Comparison of ENCODE assay signal across 19 cellular contexts in genomic region chr13:98874029-98874397, GRCh38.
DNase-seq lines count a peak whose midpoint lies in the region; ATAC-seq and TF ChIP-seq lines count a peak whose summit lies in the region.
"Had no signal": no experiment of that assay in that cellular context is flagged by ENCODE, and none has a peak within 500 bp of the region (broad histone marks: within the 10 kb centered on the region; RNA-seq: fewer than 3 reads in every experiment).

No MANE protein-coding gene starts in this region.

- intact Hi-C loops in activated CD8-positive, alpha-beta T cell treated with anti-CD3 and anti-CD28 coated beads for 36 hours (cut with micrococcal nuclease): loop anchor here (5.0 kb wide), 1 partner anchor 158 kb away; no protein-coding TSS in a partner anchor
- intact Hi-C loops in activated T-helper 1 cell treated with anti-CD3 and anti-CD28 coated beads, Interleukin-12 subunit alpha, Interleukin-12 subunit beta, Interleukin-2, Interleukin-4 antibody, amounts not matched to agents 30 ng/mL and 10 ng/mL and 1 ng/mL, durations not matched to agents 14 hours and 24 hours and 36 hours (cut with micrococcal nuclease): loop anchor here (1.0 to 5.0 kb wide), 3 partner anchors 45 to 152 kb away; no protein-coding TSS in a partner anchor
- intact Hi-C loops in activated T-helper 2 cell treated with anti-CD3 and anti-CD28 coated beads, Interferon-gamma antibody, Interleukin-2, Interleukin-4, amounts not matched to agents 10 μg/mL and 5 μg/mL and 100 μg/mL, durations not matched to agents 14 hours and 24 hours and 36 hours (cut with micrococcal nuclease): loop anchor here (2.0 to 10.0 kb wide), 4 partner anchors 17 to 561 kb away; no protein-coding TSS in a partner anchor

- CTCF ChIA-PET in activated CD8-positive, alpha-beta T cell treated with anti-CD3 and anti-CD28 coated beads for 36 hours (lab: Charles Lee): interaction anchor here (0.8 to 1.8 kb wide), 5 partner anchors 31 to 155 kb away, joined by 3 to 5 read pairs (median 4); no protein-coding TSS in a partner anchor
- CTCF ChIA-PET in activated CD8-positive, alpha-beta T cell treated with anti-CD3 and anti-CD28 coated beads, Interleukin-2, amount 10 ng/mL, durations not matched to agents 7 days and 5 days (lab: Charles Lee): interaction anchor here (1.1 to 2.0 kb wide), 7 partner anchors 19 to 396 kb away, joined by 3 to 7 read pairs (median 4); no protein-coding TSS in a partner anchor
- CTCF ChIA-PET in WTC11 (lab: Charles Lee): interaction anchor here (2.1 kb wide), 1 partner anchor 34 kb away, joined by 10 read pairs; no protein-coding TSS in a partner anchor

- H3K9me3 Mint-ChIP-seq in activated CD8-positive, alpha-beta T cell treated with anti-CD3 and anti-CD28 coated beads for 36 hours: peaks cover 13% of the 10 kb centered on the region
- peaks cover 5% of the 10 kb centered on the region for H3K9me3 Mint-ChIP-seq in activated CD8-positive, alpha-beta T cell treated with anti-CD3 and anti-CD28 coated beads, Interleukin-2, amount 10 ng/mL, durations not matched to agents 7 days and 5 days (ENCODE audit: insufficient read depth)
- H3K9me3 Mint-ChIP-seq in activated T-helper 1 cell treated with anti-CD3 and anti-CD28 coated beads, Interleukin-12 subunit alpha, Interleukin-12 subunit beta, Interleukin-2, Interleukin-4 antibody, amounts not matched to agents 30 ng/mL and 10 ng/mL and 1 ng/mL, durations not matched to agents 14 hours and 24 hours and 36 hours: peaks cover 23% of the 10 kb centered on the region
- H3K9me3 Mint-ChIP-seq in activated T-helper 2 cell treated with anti-CD3 and anti-CD28 coated beads, Interferon-gamma antibody, Interleukin-2, Interleukin-4, amounts not matched to agents 10 μg/mL and 5 μg/mL and 100 μg/mL, durations not matched to agents 14 hours and 24 hours and 36 hours: peaks cover 15% of the 10 kb centered on the region
- H3K9me3 Mint-ChIP-seq in stimulated activated effector memory CD8-positive, alpha-beta T cell treated with anti-CD3 and anti-CD28 coated beads, Interleukin-12 subunit alpha, Interleukin-12 subunit beta, amount 100 ng/mL, for 72 hours: peaks cover 12% of the 10 kb centered on the region
- H3K9me3 Mint-ChIP-seq in WTC11: peaks cover 28% of the 10 kb centered on the region

- no peaks in the 10 kb centered on the region for H3K27me3 Mint-ChIP-seq in activated CD8-positive, alpha-beta T cell treated with anti-CD3 and anti-CD28 coated beads for 36 hours
- no peaks in the 10 kb centered on the region for H3K27me3 Mint-ChIP-seq in activated CD8-positive, alpha-beta T cell treated with anti-CD3 and anti-CD28 coated beads, Interleukin-2, amount 10 ng/mL, durations not matched to agents 7 days and 5 days (ENCODE audit: low read depth)
- no peaks in the 10 kb centered on the region for H3K27me3 Mint-ChIP-seq in activated T-helper 1 cell treated with anti-CD3 and anti-CD28 coated beads, Interleukin-12 subunit alpha, Interleukin-12 subunit beta, Interleukin-2, Interleukin-4 antibody, amounts not matched to agents 30 ng/mL and 10 ng/mL and 1 ng/mL, durations not matched to agents 14 hours and 24 hours and 36 hours (ENCODE audit: insufficient read depth)
- no peaks in the 10 kb centered on the region for H3K27me3 Mint-ChIP-seq in activated T-helper 2 cell treated with anti-CD3 and anti-CD28 coated beads, Interferon-gamma antibody, Interleukin-2, Interleukin-4, amounts not matched to agents 10 μg/mL and 5 μg/mL and 100 μg/mL, durations not matched to agents 14 hours and 24 hours and 36 hours (ENCODE audit: low read depth)
- no peaks in the 10 kb centered on the region for H3K27me3 Mint-ChIP-seq in WTC11 (ENCODE audit: low read depth)

- POLR2A ChIA-PET in activated CD8-positive, alpha-beta T cell treated with anti-CD3 and anti-CD28 coated beads for 36 hours (lab: Charles Lee): no interaction called here
- POLR2A ChIA-PET in activated CD8-positive, alpha-beta T cell treated with anti-CD3 and anti-CD28 coated beads, Interleukin-2, amount 10 ng/mL, durations not matched to agents 7 days and 5 days (lab: Charles Lee): interaction anchor here (0.7 kb wide), 1 partner anchor 154 kb away, joined by 4 read pairs; no protein-coding TSS in a partner anchor
- POLR2A ChIA-PET in WTC11 (lab: Charles Lee): no interaction called here

- peak; percentile 68 for ATAC-seq in activated CD8-positive, alpha-beta T cell treated with anti-CD3 and anti-CD28 coated beads for 36 hours
- no peak for ATAC-seq in activated CD8-positive, alpha-beta T cell treated with anti-CD3 and anti-CD28 coated beads, Interleukin-2, amount 10 ng/mL, durations not matched to agents 7 days and 5 days
- peak; percentile 12 for ATAC-seq in stimulated activated effector memory CD8-positive, alpha-beta T cell treated with anti-CD3 and anti-CD28 coated beads, Interleukin-12 subunit alpha, Interleukin-12 subunit beta, amount 100 ng/mL, for 72 hours
- no peak for ATAC-seq in WTC11

- TF ChIP-seq CTCF in activated CD8-positive, alpha-beta T cell treated with anti-CD3 and anti-CD28 coated beads for 36 hours (IDR thresholded peaks at IDR 0.05): no peak
- TF ChIP-seq CTCF in WTC11 (IDR thresholded peaks at IDR 0.05): no peak

- H3K4me3 Mint-ChIP-seq in activated CD8-positive, alpha-beta T cell treated with anti-CD3 and anti-CD28 coated beads for 36 hours: no peak overlapping the region
- no peak overlapping the region for H3K4me3 Mint-ChIP-seq in activated CD8-positive, alpha-beta T cell treated with anti-CD3 and anti-CD28 coated beads, Interleukin-2, amount 10 ng/mL, durations not matched to agents 7 days and 5 days
- H3K4me3 Mint-ChIP-seq in activated T-helper 1 cell treated with anti-CD3 and anti-CD28 coated beads, Interleukin-12 subunit alpha, Interleukin-12 subunit beta, Interleukin-2, Interleukin-4 antibody, amounts not matched to agents 30 ng/mL and 10 ng/mL and 1 ng/mL, durations not matched to agents 14 hours and 24 hours and 36 hours: peak overlapping the region; percentile 49
- no peak overlapping the region for H3K4me3 Mint-ChIP-seq in activated T-helper 2 cell treated with anti-CD3 and anti-CD28 coated beads, Interferon-gamma antibody, Interleukin-2, Interleukin-4, amounts not matched to agents 10 μg/mL and 5 μg/mL and 100 μg/mL, durations not matched to agents 14 hours and 24 hours and 36 hours (ENCODE audit: low read depth)
- no peak overlapping the region for H3K4me3 Mint-ChIP-seq in stimulated activated effector memory CD8-positive, alpha-beta T cell treated with anti-CD3 and anti-CD28 coated beads, Interleukin-12 subunit alpha, Interleukin-12 subunit beta, amount 100 ng/mL, for 72 hours
- H3K4me3 Mint-ChIP-seq in WTC11: no peak overlapping the region
- H3K4me3 Mint-ChIP-seq: CD14-positive monocyte, HFFc6 had no signal

- peak; percentile 30 for DNase-seq in activated CD8-positive, alpha-beta T cell treated with anti-CD3 and anti-CD28 coated beads for 36 hours
- DNase-seq in activated CD8-positive, alpha-beta T cell treated with anti-CD3 and anti-CD28 coated beads, Interleukin-2, amount 10 ng/mL, durations not matched to agents 7 days and 5 days: no peak
- DNase-seq in activated T-helper 1 cell treated with anti-CD3 and anti-CD28 coated beads, Interleukin-12 subunit alpha, Interleukin-12 subunit beta, Interleukin-2, Interleukin-4 antibody, amounts not matched to agents 30 ng/mL and 10 ng/mL and 1 ng/mL, durations not matched to agents 14 hours and 24 hours and 36 hours (ENCODE audit: low spot score): no peak
- DNase-seq in activated T-helper 2 cell treated with anti-CD3 and anti-CD28 coated beads, Interferon-gamma antibody, Interleukin-2, Interleukin-4, amounts not matched to agents 10 μg/mL and 5 μg/mL and 100 μg/mL, durations not matched to agents 14 hours and 24 hours and 36 hours (ENCODE audit: low spot score): no peak
- DNase-seq in stimulated activated effector memory CD8-positive, alpha-beta T cell treated with anti-CD3 and anti-CD28 coated beads, Interleukin-12 subunit alpha, Interleukin-12 subunit beta, amount 100 ng/mL, for 72 hours (ENCODE audit: low spot score in 2 of 2): no peak
- no peak for DNase-seq in AG08396 (ENCODE audit: low spot score)
- DNase-seq in WTC11 (ENCODE audit: low spot score): no peak
- DNase-seq: DMS79; HFFc6; KG1; MV-4-11; NCI-H1417; NCI-H187; NCI-H2107; NCI-H510A; NCI-H748 treated with DMSO at 0.1 percent for 48 hours; NK-92 treated with Interleukin-12 subunit alpha and Interleukin-12 subunit beta, amount 100 ng/mL, for 24 hours; Peyer's patch had no signal

- H3K36me3 Mint-ChIP-seq in activated CD8-positive, alpha-beta T cell treated with anti-CD3 and anti-CD28 coated beads for 36 hours (ENCODE audit: low read depth): peaks cover 54% of the 10 kb centered on the region
- H3K36me3 Mint-ChIP-seq in activated CD8-positive, alpha-beta T cell treated with anti-CD3 and anti-CD28 coated beads, Interleukin-2, amount 10 ng/mL, durations not matched to agents 7 days and 5 days (ENCODE audit: low read depth): peaks cover 68% of the 10 kb centered on the region
- H3K36me3 Mint-ChIP-seq in activated T-helper 1 cell treated with anti-CD3 and anti-CD28 coated beads, Interleukin-12 subunit alpha, Interleukin-12 subunit beta, Interleukin-2, Interleukin-4 antibody, amounts not matched to agents 30 ng/mL and 10 ng/mL and 1 ng/mL, durations not matched to agents 14 hours and 24 hours and 36 hours (ENCODE audit: low read depth): peaks cover 60% of the 10 kb centered on the region
- peaks cover 80% of the 10 kb centered on the region for H3K36me3 Mint-ChIP-seq in activated T-helper 2 cell treated with anti-CD3 and anti-CD28 coated beads, Interferon-gamma antibody, Interleukin-2, Interleukin-4, amounts not matched to agents 10 μg/mL and 5 μg/mL and 100 μg/mL, durations not matched to agents 14 hours and 24 hours and 36 hours (ENCODE audit: low read depth)
- H3K36me3 Mint-ChIP-seq in stimulated activated effector memory CD8-positive, alpha-beta T cell treated with anti-CD3 and anti-CD28 coated beads, Interleukin-12 subunit alpha, Interleukin-12 subunit beta, amount 100 ng/mL, for 72 hours: peaks cover 33% of the 10 kb centered on the region
- peaks cover 35% of the 10 kb centered on the region for H3K36me3 Mint-ChIP-seq in WTC11
- H3K36me3 Mint-ChIP-seq: CD14-positive monocyte had no signal

- peaks cover 28% of the 10 kb centered on the region for H3K4me1 Mint-ChIP-seq in activated CD8-positive, alpha-beta T cell treated with anti-CD3 and anti-CD28 coated beads for 36 hours (ENCODE audit: low read depth)
- peaks cover 22% of the 10 kb centered on the region for H3K4me1 Mint-ChIP-seq in activated CD8-positive, alpha-beta T cell treated with anti-CD3 and anti-CD28 coated beads, Interleukin-2, amount 10 ng/mL, durations not matched to agents 7 days and 5 days (ENCODE audit: low read depth)
- peaks cover 62% of the 10 kb centered on the region for H3K4me1 Mint-ChIP-seq in activated T-helper 1 cell treated with anti-CD3 and anti-CD28 coated beads, Interleukin-12 subunit alpha, Interleukin-12 subunit beta, Interleukin-2, Interleukin-4 antibody, amounts not matched to agents 30 ng/mL and 10 ng/mL and 1 ng/mL, durations not matched to agents 14 hours and 24 hours and 36 hours (ENCODE audit: low read depth)
- peaks cover 37% of the 10 kb centered on the region for H3K4me1 Mint-ChIP-seq in activated T-helper 2 cell treated with anti-CD3 and anti-CD28 coated beads, Interferon-gamma antibody, Interleukin-2, Interleukin-4, amounts not matched to agents 10 μg/mL and 5 μg/mL and 100 μg/mL, durations not matched to agents 14 hours and 24 hours and 36 hours (ENCODE audit: low read depth)
- peaks cover 17% of the 10 kb centered on the region for H3K4me1 Mint-ChIP-seq in stimulated activated effector memory CD8-positive, alpha-beta T cell treated with anti-CD3 and anti-CD28 coated beads, Interleukin-12 subunit alpha, Interleukin-12 subunit beta, amount 100 ng/mL, for 72 hours
- H3K4me1 Mint-ChIP-seq in WTC11: peaks cover 34% of the 10 kb centered on the region
- H3K4me1 Mint-ChIP-seq: CD14-positive monocyte had no signal

- H3K27ac Mint-ChIP-seq in activated CD8-positive, alpha-beta T cell treated with anti-CD3 and anti-CD28 coated beads for 36 hours: peak overlapping the region; percentile 76
- no peak overlapping the region for H3K27ac Mint-ChIP-seq in activated CD8-positive, alpha-beta T cell treated with anti-CD3 and anti-CD28 coated beads, Interleukin-2, amount 10 ng/mL, durations not matched to agents 7 days and 5 days
- peak overlapping the region; percentile 88 for H3K27ac Mint-ChIP-seq in activated T-helper 1 cell treated with anti-CD3 and anti-CD28 coated beads, Interleukin-12 subunit alpha, Interleukin-12 subunit beta, Interleukin-2, Interleukin-4 antibody, amounts not matched to agents 30 ng/mL and 10 ng/mL and 1 ng/mL, durations not matched to agents 14 hours and 24 hours and 36 hours
- peak overlapping the region; percentile 72 for H3K27ac Mint-ChIP-seq in activated T-helper 2 cell treated with anti-CD3 and anti-CD28 coated beads, Interferon-gamma antibody, Interleukin-2, Interleukin-4, amounts not matched to agents 10 μg/mL and 5 μg/mL and 100 μg/mL, durations not matched to agents 14 hours and 24 hours and 36 hours
- no peak overlapping the region for H3K27ac Mint-ChIP-seq in stimulated activated effector memory CD8-positive, alpha-beta T cell treated with anti-CD3 and anti-CD28 coated beads, Interleukin-12 subunit alpha, Interleukin-12 subunit beta, amount 100 ng/mL, for 72 hours
- no peak overlapping the region for H3K27ac Mint-ChIP-seq in WTC11
- H3K27ac Mint-ChIP-seq: CD14-positive monocyte, HFFc6 had no signal

Comparison
In these comparisons a context has a peak if more than half of its experiments do, and no peak if none do; other contexts are left out.
1. ATAC-seq: peak in activated CD8-positive, alpha-beta T cell treated with anti-CD3 and anti-CD28 coated beads for 36 hours (single experiment) and stimulated activated effector memory CD8-positive, alpha-beta T cell treated with anti-CD3 and anti-CD28 coated beads, Interleukin-12 subunit alpha, Interleukin-12 subunit beta, amount 100 ng/mL, for 72 hours (single experiment); none in activated CD8-positive, alpha-beta T cell treated with anti-CD3 and anti-CD28 coated beads, Interleukin-2, amount 10 ng/mL, durations not matched to agents 7 days and 5 days (single experiment) and WTC11 (single experiment).
2. H3K27ac Mint-ChIP-seq: peak in activated CD8-positive, alpha-beta T cell treated with anti-CD3 and anti-CD28 coated beads for 36 hours (single experiment), activated T-helper 1 cell treated with anti-CD3 and anti-CD28 coated beads, Interleukin-12 subunit alpha, Interleukin-12 subunit beta, Interleukin-2, Interleukin-4 antibody, amounts not matched to agents 30 ng/mL and 10 ng/mL and 1 ng/mL, durations not matched to agents 14 hours and 24 hours and 36 hours (single experiment) and activated T-helper 2 cell treated with anti-CD3 and anti-CD28 coated beads, Interferon-gamma antibody, Interleukin-2, Interleukin-4, amounts not matched to agents 10 μg/mL and 5 μg/mL and 100 μg/mL, durations not matched to agents 14 hours and 24 hours and 36 hours (single experiment); none in activated CD8-positive, alpha-beta T cell treated with anti-CD3 and anti-CD28 coated beads, Interleukin-2, amount 10 ng/mL, durations not matched to agents 7 days and 5 days (single experiment), stimulated activated effector memory CD8-positive, alpha-beta T cell treated with anti-CD3 and anti-CD28 coated beads, Interleukin-12 subunit alpha, Interleukin-12 subunit beta, amount 100 ng/mL, for 72 hours (single experiment) and WTC11 (single experiment).